30 cellular contexts compared by ENCODE assay signal in the genomic region with DNA sequence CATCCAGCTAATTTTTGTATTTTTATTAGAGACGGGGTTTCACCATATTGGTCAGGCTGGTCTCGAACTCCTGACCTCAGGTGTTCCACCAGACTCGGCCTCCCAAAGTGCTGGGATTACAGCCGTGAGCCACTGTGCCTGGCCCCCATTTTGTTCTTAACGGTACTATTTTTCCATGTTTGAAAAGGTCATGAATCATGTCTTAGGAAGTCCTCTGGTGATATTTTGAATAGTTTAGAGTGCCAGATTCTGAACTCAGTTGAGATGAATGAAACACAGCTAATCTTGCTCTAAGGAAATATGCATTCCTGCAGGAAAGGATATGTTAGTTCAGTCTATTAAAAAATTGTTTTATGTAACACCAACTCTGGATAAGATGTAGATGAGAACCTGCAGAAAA.
DNase-seq lines count a peak whose midpoint lies in the region; TF ChIP-seq lines count a peak whose summit lies in the region.
"Had no signal": no experiment of that assay in that cellular context is flagged by ENCODE, and none has a peak within 500 bp of the region (broad histone marks: within the 10 kb centered on the region; RNA-seq: fewer than 3 reads in every experiment).

No MANE protein-coding gene starts in this region.

- intact Hi-C loops in esophagus muscularis mucosa (cut with DNase I): no loop called here

- no peaks in the 10 kb centered on the region for H3K27me3 ChIP-seq in esophagus muscularis mucosa
- H3K27me3 ChIP-seq: pancreas had no signal

- no peak overlapping the region for H3K4me3 ChIP-seq in esophagus muscularis mucosa
- H3K4me3 ChIP-seq: pancreas had no signal

- H3K36me3 Mint-ChIP-seq in osteocyte (ENCODE audit: unreplicated experiment): no peaks in the 10 kb centered on the region
- H3K36me3 Mint-ChIP-seq: activated naive CD4-positive, alpha-beta T cell treated with anti-CD3 and anti-CD28 coated beads, Interleukin-2, amount 50 U/mL, for 24 hours; IgD-negative memory B cell had no signal

- no peaks in the 10 kb centered on the region for H3K9me3 ChIP-seq in esophagus muscularis mucosa
- H3K9me3 ChIP-seq: pancreas had no signal

- H3K27ac ChIP-seq in esophagus muscularis mucosa (replicated peaks in 1 of 4): peak overlapping the region; percentile 19 to 68 (median 48)
- H3K27ac ChIP-seq: pancreas had no signal

- H3K27ac Mint-ChIP-seq in osteocyte (ENCODE audit: unreplicated experiment): peak overlapping the region; percentile 31
- H3K27ac Mint-ChIP-seq: activated naive CD4-positive, alpha-beta T cell treated with anti-CD3 and anti-CD28 coated beads, Interleukin-2, amount 50 U/mL, for 24 hours; activated T-helper 17 cell treated with anti-CD3 and anti-CD28 coated beads, Interleukin-2, amount 50 U/mL, for 72 hours; B cell; H9; IgD-negative memory B cell; nephron progenitor cell had no signal

- peaks cover 6 to 34% (median 21%) of the 10 kb centered on the region in 4 donors for H3K4me1 ChIP-seq in esophagus muscularis mucosa
- H3K4me1 ChIP-seq: pancreas had no signal

- 74% methylated on average over 5 of the region's 5 CpGs for WGBS in esophagus muscularis mucosa

- TF ChIP-seq POLR2A in esophagus muscularis mucosa (IDR thresholded peaks at IDR 0.05; ENCODE audit: low read depth): no peak

- peak; percentile 82 for DNase-seq in EH (ENCODE audit: low read depth)
- DNase-seq in amniotic stem cell (lab: John Stamatoyannopoulos, UW): peak; percentile 29
- no peak for DNase-seq in esophagus muscularis mucosa (ENCODE audit: extremely low spot score)
- DNase-seq in osteocyte (ENCODE audit: extremely low spot score, unreplicated experiment): no peak
- DNase-seq in T1000 (lab: John Stamatoyannopoulos, UW): no peak
- DNase-seq in activated CD4-positive, alpha-beta T cell treated with anti-CD3 and anti-CD28 coated beads, Interleukin-2, amount 50 U/mL, for 4 hours: no peak
- DNase-seq in NK-92 (lab: John Stamatoyannopoulos, UW; ENCODE audit: unreplicated experiment): no peak
- no peak for DNase-seq in activated CD4-positive, alpha-beta T cell treated with anti-CD3 and anti-CD28 coated beads, Interleukin-2, amount 50 U/mL, for 48 hours
- DNase-seq: activated CD4-positive, alpha-beta T cell treated with anti-CD3 and anti-CD28 coated beads for 1 hour; anterior cingulate cortex; DMS153; H9; hypothalamus; MV-4-11; NCI-H1436 treated with DMSO at 0.1 percent for 48 hours; NCI-H2081 treated with DMSO at 0.1 percent for 48 hours; NCI-H2227 treated with DMSO at 0.1 percent for 48 hours; NCI-H526 treated with DMSO at 0.1 percent for 48 hours; nephron progenitor cell; pancreas; retina; Right ventricle myocardium superior; small intestine; stimulated activated naive CD4-positive, alpha-beta T cell; T-helper 2 cell had no signal

- H3K9me3 Mint-ChIP-seq in osteocyte (ENCODE audit: unreplicated experiment): no peaks in the 10 kb centered on the region
- H3K9me3 Mint-ChIP-seq: activated naive CD4-positive, alpha-beta T cell treated with anti-CD3 and anti-CD28 coated beads, Interleukin-2, amount 50 U/mL, for 24 hours; activated T-helper 17 cell treated with anti-CD3 and anti-CD28 coated beads, Interleukin-2, amount 50 U/mL, for 72 hours; central memory CD8-positive, alpha-beta T cell; H9; IgD-negative memory B cell had no signal

- H3K27me3 Mint-ChIP-seq in osteocyte (ENCODE audit: unreplicated experiment): no peaks in the 10 kb centered on the region
- H3K27me3 Mint-ChIP-seq: activated naive CD4-positive, alpha-beta T cell treated with anti-CD3 and anti-CD28 coated beads, Interleukin-2, amount 50 U/mL, for 24 hours; activated T-helper 17 cell treated with anti-CD3 and anti-CD28 coated beads, Interleukin-2, amount 50 U/mL, for 72 hours had no signal

- no peak for TF ChIP-seq CTCF in esophagus muscularis mucosa (IDR thresholded peaks at IDR 0.05)
- TF ChIP-seq CTCF in osteocyte (IDR thresholded peaks at IDR 0.05): no peak

- TF ChIP-seq EP300 in esophagus muscularis mucosa (IDR thresholded peaks at IDR 0.05): no peak

- no peak overlapping the region for H3K4me3 Mint-ChIP-seq in osteocyte (ENCODE audit: unreplicated experiment)
- H3K4me3 Mint-ChIP-seq: activated naive CD4-positive, alpha-beta T cell treated with anti-CD3 and anti-CD28 coated beads, Interleukin-2, amount 50 U/mL, for 24 hours; activated T-helper 17 cell treated with anti-CD3 and anti-CD28 coated beads, Interleukin-2, amount 50 U/mL, for 72 hours; B cell; central memory CD8-positive, alpha-beta T cell; H9; IgD-negative memory B cell; nephron progenitor cell had no signal

- H3K4me1 Mint-ChIP-seq in osteocyte (ENCODE audit: unreplicated experiment): peaks cover 15% of the 10 kb centered on the region
- H3K4me1 Mint-ChIP-seq: activated naive CD4-positive, alpha-beta T cell treated with anti-CD3 and anti-CD28 coated beads, Interleukin-2, amount 50 U/mL, for 24 hours; activated T-helper 17 cell treated with anti-CD3 and anti-CD28 coated beads, Interleukin-2, amount 50 U/mL, for 72 hours; B cell; central memory CD8-positive, alpha-beta T cell had no signal

- H3K36me3 ChIP-seq in esophagus muscularis mucosa: no peaks in the 10 kb centered on the region
- H3K36me3 ChIP-seq: pancreas had no signal

Comparison
In these comparisons a context has a peak if more than half of its experiments do, and no peak if none do; other contexts are left out.
1. DNase-seq: peak in EH (single experiment) and amniotic stem cell (single experiment); none in esophagus muscularis mucosa (single experiment), osteocyte (single experiment), T1000 (single experiment), activated CD4-positive, alpha-beta T cell treated with anti-CD3 and anti-CD28 coated beads, Interleukin-2, amount 50 U/mL, for 4 hours (0 of 2), NK-92 (single experiment) and activated CD4-positive, alpha-beta T cell treated with anti-CD3 and anti-CD28 coated beads, Interleukin-2, amount 50 U/mL, for 48 hours (0 of 2).